Comparison of ENCODE assay signal across 9 cellular contexts in genomic region chr6:156781882-156782631, GRCh38. TPM values are rescaled to one million over a fixed set of nuclear protein-coding genes. Genes with fewer than 3 reads are reported as not detected.
A peak's percentile ranks its signal among the peaks of the same experiment; 100 is the strongest.
DNase-seq lines count a peak whose midpoint lies in the region; ATAC-seq and TF ChIP-seq lines count a peak whose summit lies in the region.
"Had no signal": no experiment of that assay in that cellular context is flagged by ENCODE, and none has a peak within 500 bp of the region (broad histone marks: within the 10 kb centered on the region; RNA-seq: fewer than 3 reads in every experiment).

No MANE protein-coding gene starts in this region.

- no peaks in the 10 kb centered on the region for H3K27me3 Mint-ChIP-seq in natural killer cell (ENCODE audit: low read depth in 2 of 2)

- peak overlapping the region; percentile 86 for H3K27ac ChIP-seq in Karpas-422 (ENCODE audit: low read length)

- H3K4me2 ChIP-seq in Karpas-422 (ENCODE audit: low read depth, low read length, poor library complexity, severe bottlenecking) = peak overlapping the region; percentile 98

- TF ChIP-seq CTCF in cardiac fibroblast (IDR thresholded peaks at IDR 0.05; ENCODE audit: low read depth, low read length) = no peak
- no peak for TF ChIP-seq CTCF in natural killer cell (IDR thresholded peaks at IDR 0.05)

- peaks cover 51 to 55% of the 10 kb centered on the region in 2 donors for H3K4me1 Mint-ChIP-seq in natural killer cell

- peaks cover 66% of the 10 kb centered on the region for H3K4me1 ChIP-seq in Karpas-422 (ENCODE audit: low read length)

- H3K36me3 Mint-ChIP-seq in natural killer cell = no peaks in the 10 kb centered on the region

- H3K9me3 Mint-ChIP-seq in natural killer cell = no peaks in the 10 kb centered on the region

- peak overlapping the region; percentile 93 for H3K4me3 Mint-ChIP-seq in natural killer cell

- peak overlapping the region; percentile 94 for H3K9ac ChIP-seq in Karpas-422 (ENCODE audit: low read length)

- intact Hi-C loops in natural killer cell (cut with micrococcal nuclease) = loop anchor here (2.0 to 5.0 kb wide), 2 partner anchors 70 to 239 kb away; no protein-coding TSS in a partner anchor

- H3K9me2 ChIP-seq in Karpas-422 (replicated peaks; ENCODE audit: insufficient read depth, low read length) = no peaks in the 10 kb centered on the region

- peaks cover 20% of the 10 kb centered on the region for H4K20me1 ChIP-seq in Karpas-422 (ENCODE audit: insufficient read depth, low read depth, low read length)

- peaks cover 79% of the 10 kb centered on the region for H3K79me2 ChIP-seq in Karpas-422 (ENCODE audit: low read length)

- no peaks in the 10 kb centered on the region for H3K9me3 ChIP-seq in Karpas-422 (ENCODE audit: low read length)

- ATAC-seq in natural killer cell (no peak), HG03457 (IDR thresholded peaks at IDR 0.05; ENCODE audit: unreplicated experiment) (no peak), HG03432 (IDR thresholded peaks at IDR 0.05; ENCODE audit: unreplicated experiment) (no peak), HG02870 (IDR thresholded peaks at IDR 0.05; ENCODE audit: unreplicated experiment) (no peak)

- DNase-seq in CD1c-positive myeloid dendritic cell (ENCODE audit: extremely low spot score) = peak; percentile 23
- peak; percentile 65 for DNase-seq in Karpas-422
- DNase-seq in cardiac fibroblast (ENCODE audit: low read depth in 2 of 2) = peak; percentile 15 to 53
- no peak for DNase-seq in natural killer cell
- no peak for DNase-seq in 8988T
- DNase-seq: midbrain had no signal

- peak overlapping the region; percentile 72 for H3K4me3 ChIP-seq in Karpas-422 (ENCODE audit: low read length)
- peak overlapping the region; percentile 20 to 61 for H3K4me3 ChIP-seq in cardiac fibroblast (replicated peaks in 1 of 2; ENCODE audit: low read depth in 2 of 2, low read length in 2 of 2)

- H3K27ac Mint-ChIP-seq in natural killer cell = peak overlapping the region; percentile 92 to 98

- no peak overlapping the region for H2AFZ ChIP-seq in Karpas-422 (ENCODE audit: low read length)

- H3K36me3 ChIP-seq in Karpas-422 (ENCODE audit: insufficient read depth, low read length) = peaks cover 5% of the 10 kb centered on the region; the same call in 1 of the 2 replicates

- no peaks in the 10 kb centered on the region for H3K27me3 ChIP-seq in Karpas-422 (ENCODE audit: low read length)

RNA-seq across cellular contexts. Expression of gene ARID1B, which starts 4.9 kb away (rescaled TPM):
- 104 and 174 TPM in 2 replicates for total RNA-seq in Karpas-422 (2014; rRNA removed; shearing (Covaris generic); ENCODE audit: low replicate concordance)
- 100 to 1,000 TPM; 180 to 201 (median 189) TPM for total RNA-seq in natural killer cell

Comparison
In these comparisons a context has a peak if more than half of its experiments do, and no peak if none do; other contexts are left out.
1. DNase-seq: peak in CD1c-positive myeloid dendritic cell (single experiment), Karpas-422 (single experiment) and cardiac fibroblast (2 of 2); none in natural killer cell (single experiment) and 8988T (single experiment).